ENCODE assay signal across 8 cellular contexts in genomic region chr12:27711312-27711682, GRCh38. TPM values are rescaled to one million over a fixed set of nuclear protein-coding genes. Genes with fewer than 3 reads are reported as not detected.
DNase-seq lines count a peak whose midpoint lies in the region; ATAC-seq and TF ChIP-seq lines count a peak whose summit lies in the region.

No MANE protein-coding gene starts in this region.

- peaks cover 20% of the 10 kb centered on the region for H3K4me1 Mint-ChIP-seq in activated CD8-positive, alpha-beta T cell treated with anti-CD3 and anti-CD28 coated beads for 36 hours (ENCODE audit: low read depth)

- WGBS in right cardiac atrium = 1% methylated on average over 11 of the region's 11 CpGs

- H3K27me3 ChIP-seq in BLaER1 = no peaks in the 10 kb centered on the region
- H3K27me3 ChIP-seq in right cardiac atrium (ENCODE audit: control insufficient read depth, insufficient read depth) = no peaks in the 10 kb centered on the region

- peak overlapping the region; percentile 80 for H3K4me2 ChIP-seq in BLaER1

- H3K9me3 ChIP-seq in BLaER1 (no peaks in the 10 kb centered on the region), right cardiac atrium (ENCODE audit: control insufficient read depth, low read length) (no peaks in the 10 kb centered on the region)

- ATAC-seq in GM19043 (IDR thresholded peaks at IDR 0.05; ENCODE audit: low read depth, unreplicated experiment) = peak; percentile 27
- peak; percentile 34 for ATAC-seq in activated CD8-positive, alpha-beta T cell treated with anti-CD3 and anti-CD28 coated beads for 36 hours
- no peak for ATAC-seq in right cardiac atrium
- no peak for ATAC-seq in HG03457 (IDR thresholded peaks at IDR 0.05; ENCODE audit: unreplicated experiment)

- peaks cover 22% of the 10 kb centered on the region for H3K36me3 Mint-ChIP-seq in activated CD8-positive, alpha-beta T cell treated with anti-CD3 and anti-CD28 coated beads for 36 hours (ENCODE audit: low read depth)

- H3K27me3 Mint-ChIP-seq in activated CD8-positive, alpha-beta T cell treated with anti-CD3 and anti-CD28 coated beads for 36 hours = peaks cover 6% of the 10 kb centered on the region

- DNase-seq in LoVo (ENCODE audit: low spot score) = peak; percentile 52
- DNase-seq in activated CD8-positive, alpha-beta T cell treated with anti-CD3 and anti-CD28 coated beads for 36 hours = peak; percentile 37
- no peak for DNase-seq in right cardiac atrium
- no peak for DNase-seq in effector CD8-positive, alpha-beta T cell (lab: John Stamatoyannopoulos, UW)

- H3K9ac ChIP-seq in BLaER1 = peak overlapping the region; percentile 88

- H4K20me1 ChIP-seq in BLaER1 = peaks cover 41% of the 10 kb centered on the region

- peaks cover 21% of the 10 kb centered on the region for H3K4me1 ChIP-seq in BLaER1
- H3K4me1 ChIP-seq in right cardiac atrium (ENCODE audit: control insufficient read depth, insufficient read depth, low read length) = peaks cover 2% of the 10 kb centered on the region

- no peak for TF ChIP-seq CTCF in activated CD8-positive, alpha-beta T cell treated with anti-CD3 and anti-CD28 coated beads for 36 hours (IDR thresholded peaks at IDR 0.05)

- intact Hi-C loops in activated CD8-positive, alpha-beta T cell treated with anti-CD3 and anti-CD28 coated beads for 36 hours (cut with micrococcal nuclease) = no loop called here
- intact Hi-C loops in right cardiac atrium (cut with DNase I) = no loop called here

- H3K27ac ChIP-seq in BLaER1 (peak overlapping the region; percentile 86), right cardiac atrium (ENCODE audit: low read length) (peak overlapping the region; percentile 49), skin epidermis (peak overlapping the region in 20 of 21 experiments; percentile 43 to 93 (median 87))

- H3K4me3 Mint-ChIP-seq in activated CD8-positive, alpha-beta T cell treated with anti-CD3 and anti-CD28 coated beads for 36 hours = peak overlapping the region; percentile 90

- POLR2A ChIA-PET in activated CD8-positive, alpha-beta T cell treated with anti-CD3 and anti-CD28 coated beads for 36 hours (lab: Charles Lee) = interaction anchor here (1.0 to 1.1 kb wide), 2 partner anchors 8 to 69 kb away, joined by 3 read pairs; no protein-coding TSS in a partner anchor

- no peaks in the 10 kb centered on the region for H3K9me3 Mint-ChIP-seq in activated CD8-positive, alpha-beta T cell treated with anti-CD3 and anti-CD28 coated beads for 36 hours

- H3K36me3 ChIP-seq in BLaER1 = peaks cover 38% of the 10 kb centered on the region

- CTCF ChIA-PET in activated CD8-positive, alpha-beta T cell treated with anti-CD3 and anti-CD28 coated beads for 36 hours (lab: Charles Lee) = no interaction called here

- H3K4me3 ChIP-seq in BLaER1 (peak overlapping the region; percentile 81), right cardiac atrium (ENCODE audit: low read length) (peak overlapping the region; percentile 69), skin epidermis (peak overlapping the region; percentile 82 to 96 (median 90))

- H3K27ac Mint-ChIP-seq in activated CD8-positive, alpha-beta T cell treated with anti-CD3 and anti-CD28 coated beads for 36 hours = peak overlapping the region; percentile 98

RNA-seq across cellular contexts. Expression of gene MRPS35, which starts 0.7 kb away (rescaled TPM):
- total RNA-seq in activated CD8-positive, alpha-beta T cell treated with anti-CD3 and anti-CD28 coated beads for 36 hours = 10 to 100 TPM; 56.4 to 60.5 TPM
- 10 to 100 TPM; 41.7 to 49.5 (median 45.9) TPM for total RNA-seq in right cardiac atrium
- 44.0 TPM for polyA plus RNA-seq in right cardiac atrium

RNA-seq across cellular contexts. Expression of gene REP15, which starts 15.1 kb away (rescaled TPM):
- not detected for total RNA-seq in activated CD8-positive, alpha-beta T cell treated with anti-CD3 and anti-CD28 coated beads for 36 hours
- 1 to 10 TPM; 1.3 to 3.6 (median 2.0) TPM for total RNA-seq in right cardiac atrium
- 2.6 TPM for polyA plus RNA-seq in right cardiac atrium

Comparison
In these comparisons a context has a peak if more than half of its experiments do, and no peak if none do; other contexts are left out.
1. ATAC-seq: peak in GM19043 (single experiment) and activated CD8-positive, alpha-beta T cell treated with anti-CD3 and anti-CD28 coated beads for 36 hours (single experiment); none in right cardiac atrium (0 of 2) and HG03457 (single experiment).
2. DNase-seq: peak in LoVo (single experiment) and activated CD8-positive, alpha-beta T cell treated with anti-CD3 and anti-CD28 coated beads for 36 hours (single experiment); none in right cardiac atrium (0 of 3) and effector CD8-positive, alpha-beta T cell (single experiment).
3. Peak in every context shown above with its lines, with median percentiles within 50 percentile points of each other: H3K27ac ChIP-seq and H3K4me3 ChIP-seq.